Comparison of ENCODE assay signal across 8 cellular contexts in the genomic region with DNA sequence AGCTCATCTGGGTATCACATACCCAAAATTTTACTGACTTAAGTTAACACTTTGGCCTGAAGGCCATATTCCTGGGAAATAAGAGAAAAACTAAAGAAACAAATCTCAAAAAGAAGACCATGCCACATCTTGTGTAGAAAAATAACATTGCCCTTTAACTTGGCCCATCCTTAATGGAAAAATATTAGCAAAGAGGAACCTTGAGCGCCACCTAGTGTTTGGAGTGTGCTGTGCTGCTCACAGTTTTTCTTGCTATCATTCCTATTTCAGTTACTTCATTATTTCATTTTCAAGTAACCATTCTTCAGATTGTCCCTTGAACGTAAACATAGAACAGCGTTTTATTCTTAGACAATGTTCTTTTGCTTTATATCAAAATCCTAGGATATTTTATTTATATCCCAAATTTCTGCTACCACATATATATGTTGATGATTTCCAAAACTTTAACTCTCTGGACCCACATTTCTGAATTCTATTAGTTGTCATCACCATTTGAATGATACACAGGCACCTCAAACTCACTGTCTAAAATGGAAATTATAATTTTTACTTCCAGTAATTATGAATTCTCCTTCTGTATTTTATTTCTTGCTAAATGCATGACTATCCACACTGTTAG.
DNase-seq lines count a peak whose midpoint lies in the region; ATAC-seq and TF ChIP-seq lines count a peak whose summit lies in the region.

No MANE protein-coding gene starts in this region.

- CTCF ChIA-PET in activated B cell treated with CpG ODN at 0.5 μM for 24 hours (lab: Charles Lee) = no interaction called here

- no peak overlapping the region for H3K4me3 Mint-ChIP-seq in activated B cell treated with CpG ODN at 0.5 μM for 24 hours

- POLR2A ChIA-PET in activated B cell treated with CpG ODN at 0.5 μM for 24 hours (lab: Charles Lee) = no interaction called here

- intact Hi-C loops in activated B cell treated with CpG ODN at 0.5 μM for 24 hours (cut with micrococcal nuclease) = no loop called here

- in situ Hi-C loops in GM13977 (cut with MboI; ENCODE audit: low pct_unique_long_range_greater_than_20kb, low sequenced_read_pairs, unreplicated experiment) = no loop called here

- H3K4me1 Mint-ChIP-seq in activated B cell treated with CpG ODN at 0.5 μM for 24 hours = no peaks in the 10 kb centered on the region

- peak; percentile 86 for ATAC-seq in HG02852 (IDR thresholded peaks at IDR 0.05; ENCODE audit: unreplicated experiment)
- ATAC-seq in activated B cell treated with CpG ODN at 0.5 μM for 24 hours (ENCODE audit: low read depth) = no peak

- DNase-seq in AG20443 (ENCODE audit: low spot score) = peak; percentile 40
- peak; percentile 15 for DNase-seq in GM13977 (ENCODE audit: low spot score)
- DNase-seq in NCI-H187 treated with DMSO at 0.1 percent for 48 hours (lab: John Stamatoyannopoulos, UW) = peak; percentile 3
- no peak for DNase-seq in activated B cell treated with CpG ODN at 0.5 μM for 24 hours
- peak; percentile 67 for DNase-seq in glomerular visceral epithelial cell (ENCODE audit: extremely low spot score)
- peak; percentile 67 for DNase-seq in retina
- no peak for DNase-seq in MG63

- H3K9me3 ChIP-seq in MG63 = no peaks in the 10 kb centered on the region

- H3K4me3 ChIP-seq in MG63 = no peak overlapping the region

- no peaks in the 10 kb centered on the region for H3K36me3 Mint-ChIP-seq in activated B cell treated with CpG ODN at 0.5 μM for 24 hours (ENCODE audit: low read depth)

- no peaks in the 10 kb centered on the region for H3K27me3 Mint-ChIP-seq in activated B cell treated with CpG ODN at 0.5 μM for 24 hours

- TF ChIP-seq CTCF in GM13977 (IDR thresholded peaks at IDR 0.05; ENCODE audit: extremely low read depth, insufficient read depth, missing control alignments) = peak; percentile 91
- peak; percentile 38 for TF ChIP-seq CTCF in activated B cell treated with CpG ODN at 0.5 μM for 24 hours (IDR thresholded peaks at IDR 0.05)

- no peaks in the 10 kb centered on the region for H3K36me3 ChIP-seq in MG63

- H3K27ac Mint-ChIP-seq in activated B cell treated with CpG ODN at 0.5 μM for 24 hours = no peak overlapping the region

- no peaks in the 10 kb centered on the region for H3K9me3 Mint-ChIP-seq in activated B cell treated with CpG ODN at 0.5 μM for 24 hours

- H3K27me3 ChIP-seq in MG63 = no peaks in the 10 kb centered on the region

Comparison
In these comparisons a context has a peak if more than half of its experiments do, and no peak if none do; other contexts are left out.
1. DNase-seq: peak in AG20443 (single experiment), GM13977 (single experiment), NCI-H187 treated with DMSO at 0.1 percent for 48 hours (single experiment), glomerular visceral epithelial cell (single experiment) and retina (single experiment); none in activated B cell treated with CpG ODN at 0.5 μM for 24 hours (single experiment) and MG63 (single experiment).